Comparison of ENCODE assay signal across 23 cellular contexts in genomic region chr6:112665815-112666214, GRCh38.
DNase-seq lines count a peak whose midpoint lies in the region; ATAC-seq and TF ChIP-seq lines count a peak whose summit lies in the region.
"Had no signal": no experiment of that assay in that cellular context is flagged by ENCODE, and none has a peak within 500 bp of the region (broad histone marks: within the 10 kb centered on the region; RNA-seq: fewer than 3 reads in every experiment).

No MANE protein-coding gene starts in this region.

- H3K4me3 ChIP-seq in PC-3 (ENCODE audit: low read length) = no peak overlapping the region
- no peak overlapping the region for H3K4me3 ChIP-seq in neuronal stem cell (ENCODE audit: low read length in 2 of 2)
- H3K4me3 ChIP-seq in trophoblast cell (ENCODE audit: low read depth, low read length) = no peak overlapping the region
- H3K4me3 ChIP-seq: breast epithelium, gastrocnemius medialis, left ventricle myocardium inferior, SK-N-MC, tibial nerve had no signal

- WGBS in neuronal stem cell (ENCODE audit: extremely low coverage in 2 of 2, insufficient read length in 2 of 2, insufficient replicate concordance in 1 of 2), 2 donors = no CpG with 5 or more reads among the region's 1 CpG
- WGBS in trophoblast cell (ENCODE audit: extremely low coverage, insufficient coverage, insufficient read length) = no CpG with 5 or more reads among the region's 1 CpG

- intact Hi-C loops in PC-3 (cut with micrococcal nuclease) = no loop called here

- POLR2A ChIA-PET in PC-3 (lab: Charles Lee; ENCODE audit: unreplicated experiment) = interaction anchor here (0.7 kb wide), 1 partner anchor 47 kb away, joined by 7 read pairs; no protein-coding TSS in a partner anchor

- no peaks in the 10 kb centered on the region for H3F3A ChIP-seq in PC-3 (ENCODE audit: low read length, unreplicated experiment)

- no peaks in the 10 kb centered on the region for H3K9me2 ChIP-seq in PC-3 (replicated peaks; ENCODE audit: low read length)

- H3K4me2 ChIP-seq in PC-3 (ENCODE audit: low read length) (no peak overlapping the region), neuronal stem cell (ENCODE audit: insufficient read depth, low read length, poor library complexity, severe bottlenecking) (no peak overlapping the region), trophoblast cell (ENCODE audit: low read length) (no peak overlapping the region)

- peak overlapping the region; percentile 27; the same call in 1 of the 2 replicates for H3K27ac ChIP-seq in PC-3 (ENCODE audit: low read length)
- no peak overlapping the region for H3K27ac ChIP-seq in epithelial cell of prostate
- H3K27ac ChIP-seq in neuronal stem cell (replicated peaks; ENCODE audit: low read length) = no peak overlapping the region
- no peak overlapping the region for H3K27ac ChIP-seq in trophoblast cell (ENCODE audit: low read depth, low read length)
- H3K27ac ChIP-seq: 22Rv1, breast epithelium, C4-2B, gastrocnemius medialis, left ventricle myocardium inferior, SK-N-MC, tibial nerve had no signal

- H3K4ac ChIP-seq in neuronal stem cell (ENCODE audit: low read length) (no peak overlapping the region), trophoblast cell (ENCODE audit: low read depth, low read length) (no peak overlapping the region)

- no TSS peak for BruUV-seq in PC-3 (replicated peaks; lab: Mats Ljungman, UMichigan)

- H4K20me1 ChIP-seq in PC-3 (ENCODE audit: low read length) = no peaks in the 10 kb centered on the region

- H2AFZ ChIP-seq in PC-3 (ENCODE audit: low read length) (no peak overlapping the region), neuronal stem cell (ENCODE audit: low read length) (peak overlapping the region; percentile 8), trophoblast cell (ENCODE audit: insufficient read depth, low read length, poor library complexity) (no peak overlapping the region)

- no peaks in the 10 kb centered on the region for H3K9me3 ChIP-seq in PC-3 (ENCODE audit: low read length)
- H3K9me3 ChIP-seq in neuronal stem cell (replicated peaks in 1 of 2; ENCODE audit: control insufficient read depth in 2 of 2, insufficient read depth in 1 of 2, low read depth in 1 of 2, low read length in 2 of 2) = peaks cover 3 to 8% of the 10 kb centered on the region in 2 donors
- peaks cover 3% of the 10 kb centered on the region for H3K9me3 ChIP-seq in trophoblast cell (ENCODE audit: insufficient read depth, low read depth, low read length)
- H3K9me3 ChIP-seq: breast epithelium, gastrocnemius medialis, left ventricle myocardium inferior, tibial nerve had no signal

- H2BK120ac ChIP-seq in neuronal stem cell (ENCODE audit: low read depth, low read length) (no peak overlapping the region), trophoblast cell (ENCODE audit: insufficient read depth, low read length, poor library complexity) (no peak overlapping the region)

- H3K23ac ChIP-seq in neuronal stem cell (ENCODE audit: low read depth, low read length, poor library complexity) (no peak overlapping the region), trophoblast cell (ENCODE audit: low read length) (no peak overlapping the region)

- H3K9ac ChIP-seq in PC-3 (ENCODE audit: low read length) = no peak overlapping the region
- H3K9ac ChIP-seq in neuronal stem cell (ENCODE audit: low read depth, low read length, poor library complexity) = no peak overlapping the region
- H3K9ac ChIP-seq in trophoblast cell (ENCODE audit: low read length) = no peak overlapping the region

- H2AK5ac ChIP-seq in neuronal stem cell (ENCODE audit: low read depth, low read length) (no peak overlapping the region), trophoblast cell (ENCODE audit: low read length) (no peak overlapping the region)

- H3K18ac ChIP-seq in neuronal stem cell (ENCODE audit: low read length) (no peak overlapping the region), trophoblast cell (ENCODE audit: low read length) (no peak overlapping the region)

- H4K8ac ChIP-seq in neuronal stem cell (ENCODE audit: low read depth, low read length) (no peak overlapping the region), trophoblast cell (ENCODE audit: low read depth, low read length) (no peak overlapping the region)

- no peaks in the 10 kb centered on the region for H3K27me3 ChIP-seq in PC-3 (ENCODE audit: low read length)
- no peaks in the 10 kb centered on the region for H3K27me3 ChIP-seq in neuronal stem cell (ENCODE audit: control insufficient read depth in 3 of 3, insufficient read depth in 3 of 3, low read depth in 1 of 3, low read length in 3 of 3)
- no peaks in the 10 kb centered on the region for H3K27me3 ChIP-seq in trophoblast cell (ENCODE audit: insufficient read depth, low read length)
- H3K27me3 ChIP-seq: breast epithelium, gastrocnemius medialis, tibial nerve had no signal

- H3K36me3 ChIP-seq in PC-3 (ENCODE audit: low read depth, low read length) (no peaks in the 10 kb centered on the region), neuronal stem cell (replicated peaks in 1 of 2; ENCODE audit: control insufficient read depth in 2 of 2, insufficient read depth in 2 of 2, low read length in 2 of 2) (no peaks in the 10 kb centered on the region), trophoblast cell (ENCODE audit: control insufficient read depth in 1 of 2, insufficient read depth in 2 of 2, low read length in 2 of 2) (no peaks in the 10 kb centered on the region)
- H3K36me3 ChIP-seq: breast epithelium, gastrocnemius medialis, left ventricle myocardium inferior, tibial nerve had no signal

- H3K4me1 ChIP-seq in PC-3 (ENCODE audit: insufficient read depth, low read length) (peaks cover 8% of the 10 kb centered on the region; the same call in 1 of the 2 replicates), neuronal stem cell (ENCODE audit: control insufficient read depth in 2 of 2, insufficient read depth in 1 of 2, low read depth in 1 of 2, low read length in 2 of 2) (no peaks in the 10 kb centered on the region), trophoblast cell (ENCODE audit: control insufficient read depth in 1 of 2, insufficient read depth in 2 of 2, low read length in 2 of 2) (no peaks in the 10 kb centered on the region)
- H3K4me1 ChIP-seq: breast epithelium, gastrocnemius medialis, left ventricle myocardium inferior, tibial nerve had no signal

- ATAC-seq in PC-3 (peak; percentile 53), HG02759 (IDR thresholded peaks at IDR 0.05; ENCODE audit: unreplicated experiment) (no peak)
- ATAC-seq: gastrocnemius medialis; Panc1; stimulated activated naive B cell treated with anti-CD40 and anti-IgM and Interleukin-4, amounts not matched to agents 10 μg/mL and 1 μg/mL and 100 μg/mL, for 72 hours had no signal

- H3K79me1 ChIP-seq in neuronal stem cell (ENCODE audit: low read depth, low read length) (no peaks in the 10 kb centered on the region), trophoblast cell (ENCODE audit: low read length) (no peaks in the 10 kb centered on the region)

- CTCF ChIA-PET in PC-3 (lab: Charles Lee) = no interaction called here

- no peak overlapping the region for H2BK12ac ChIP-seq in neuronal stem cell (ENCODE audit: low read length)
- no peak overlapping the region for H2BK12ac ChIP-seq in trophoblast cell (ENCODE audit: low read length)

- H3K79me2 ChIP-seq in PC-3 (ENCODE audit: low read length) = no peaks in the 10 kb centered on the region
- H3K79me2 ChIP-seq in trophoblast cell (ENCODE audit: control insufficient read depth, insufficient read depth, low read length, poor library complexity) = no peaks in the 10 kb centered on the region

- H2BK5ac ChIP-seq in neuronal stem cell (ENCODE audit: low read length) = no peak overlapping the region
- H2BK5ac ChIP-seq in trophoblast cell (ENCODE audit: low read depth, low read length, poor library complexity) = no peak overlapping the region

- no peak overlapping the region for H3K14ac ChIP-seq in neuronal stem cell (ENCODE audit: low read length)
- H3K14ac ChIP-seq in trophoblast cell (ENCODE audit: low read length) = no peak overlapping the region

- TF ChIP-seq CTCF in PC-3 (conservative IDR thresholded peaks at IDR 0.05; ENCODE audit: low read depth, low read length) = no peak

- no peak overlapping the region for H2BK15ac ChIP-seq in neuronal stem cell (ENCODE audit: low read length)

- H4K12ac ChIP-seq in trophoblast cell (ENCODE audit: low read depth, low read length) = no peak overlapping the region

- DNase-seq in DMS53 (lab: John Stamatoyannopoulos, UW) (peak; percentile 10), DMS53 treated with DMSO at 0.1 percent for 48 hours (lab: John Stamatoyannopoulos, UW; ENCODE audit: unreplicated experiment) (no peak), PC-3 (peak; percentile 41), epithelial cell of prostate (ENCODE audit: low read depth, low spot score) (peak; percentile 51), neuronal stem cell (ENCODE audit: low spot score) (no peak), NCI-H128 (lab: John Stamatoyannopoulos, UW; ENCODE audit: unreplicated experiment) (no peak), trophoblast cell (no peak)
- DNase-seq: activated CD8-positive, alpha-beta memory T cell treated with anti-CD3 and anti-CD28 coated beads for 24 hours; activated naive CD8-positive, alpha-beta T cell treated with anti-CD3 and anti-CD28 coated beads, Interleukin-2, amount 10 ng/mL, durations not matched to agents 7 days and 5 days; gastrocnemius medialis; left ventricle myocardium inferior; NCI-H2081 treated with DMSO at 0.1 percent for 48 hours; NCI-H774; retina; stimulated activated naive B cell treated with anti-CD40 and anti-IgM and Interleukin-4, amounts not matched to agents 10 μg/mL and 1 μg/mL and 100 μg/mL, for 72 hours; T-helper 9 cell had no signal

- H4K91ac ChIP-seq in neuronal stem cell (ENCODE audit: low read depth, low read length, poor library complexity) (no peak overlapping the region), trophoblast cell (ENCODE audit: low read depth, low read length) (no peak overlapping the region)

Comparison
In these comparisons a context has a peak if more than half of its experiments do, and no peak if none do; other contexts are left out.
1. DNase-seq: peak in DMS53 (single experiment), PC-3 (single experiment) and epithelial cell of prostate (single experiment); none in DMS53 treated with DMSO at 0.1 percent for 48 hours (single experiment), neuronal stem cell (single experiment), NCI-H128 (single experiment) and trophoblast cell (0 of 2).